In the genomic region with DNA sequence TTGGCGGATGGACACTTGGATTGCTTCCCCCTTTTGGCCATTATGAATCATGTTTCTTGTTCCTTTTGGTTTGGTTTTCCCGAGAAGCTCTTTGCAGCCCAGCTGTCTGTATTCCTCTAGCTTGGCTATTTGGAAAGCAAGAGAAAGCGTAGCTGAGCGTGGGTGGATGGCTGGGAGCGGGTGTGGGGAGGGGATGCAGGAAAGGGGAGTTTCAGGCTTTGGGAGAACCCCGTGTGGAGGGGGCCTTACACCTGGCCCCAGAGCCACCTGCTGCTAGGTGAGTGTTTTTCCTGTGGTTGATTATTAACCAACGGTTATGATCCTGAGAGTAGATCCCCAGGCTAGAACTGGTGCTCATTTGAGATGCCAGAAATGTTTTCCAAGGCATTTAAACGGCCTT, we compare ENCODE assay signal across 16 cellular contexts.
DNase-seq lines count a peak whose midpoint lies in the region; ATAC-seq and TF ChIP-seq lines count a peak whose summit lies in the region.
"Had no signal": no experiment of that assay in that cellular context is flagged by ENCODE, and none has a peak within 500 bp of the region (broad histone marks: within the 10 kb centered on the region; RNA-seq: fewer than 3 reads in every experiment).

No MANE protein-coding gene starts in this region.

- no peak for ATAC-seq in GM18498 (IDR thresholded peaks at IDR 0.05; ENCODE audit: unreplicated experiment)
- ATAC-seq: K562 had no signal

- no peaks in the 10 kb centered on the region for H3K9me3 Mint-ChIP-seq in type B pancreatic cell
- H3K9me3 Mint-ChIP-seq: activated naive CD8-positive, alpha-beta T cell treated with anti-CD3 and anti-CD28 coated beads for 36 hours; naive B cell had no signal

- DNase-seq in NCI-H748 (lab: John Stamatoyannopoulos, UW; ENCODE audit: unreplicated experiment) (peak; percentile 67), NCI-H748 treated with DMSO at 0.1 percent for 48 hours (lab: John Stamatoyannopoulos, UW) (no peak), NCI-H510A treated with DMSO at 0.1 percent for 48 hours (lab: John Stamatoyannopoulos, UW) (peak; percentile 62), left kidney (ENCODE audit: low read depth, low spot score) (peak; percentile 85), type B pancreatic cell (ENCODE audit: extremely low spot score, unreplicated experiment) (no peak), dedifferentiated amniotic fluid mesenchymal stem cell (ENCODE audit: extremely low spot score) (no peak)
- DNase-seq in stimulated activated CD4-positive, alpha-beta T cell treated with anti-CD3 and anti-CD28 coated beads, Interleukin-4, amount 100 ng/mL, for 24 hours, result no peak
- DNase-seq: activated naive CD8-positive, alpha-beta T cell treated with anti-CD3 and anti-CD28 coated beads for 36 hours; GDM1; glutamatergic neuron; naive B cell; stimulated activated CD4-positive, alpha-beta T cell treated with anti-CD3 and anti-CD28 coated beads, Interleukin-4, amount 100 ng/mL, for 1 hour; T-helper 9 cell; uterus had no signal

- TF ChIP-seq CTCF in type B pancreatic cell (conservative IDR thresholded peaks at IDR 0.05), result no peak

- H3K27ac Mint-ChIP-seq in type B pancreatic cell, result peak overlapping the region; percentile 74
- H3K27ac Mint-ChIP-seq: activated naive CD8-positive, alpha-beta T cell treated with anti-CD3 and anti-CD28 coated beads for 36 hours; naive B cell had no signal

- no peaks in the 10 kb centered on the region for H3K36me3 Mint-ChIP-seq in type B pancreatic cell
- H3K36me3 Mint-ChIP-seq: activated naive CD8-positive, alpha-beta T cell treated with anti-CD3 and anti-CD28 coated beads for 36 hours; naive B cell had no signal

- H3K4me3 Mint-ChIP-seq in type B pancreatic cell, result no peak overlapping the region
- H3K4me3 Mint-ChIP-seq: activated naive CD8-positive, alpha-beta T cell treated with anti-CD3 and anti-CD28 coated beads for 36 hours; naive B cell had no signal

- H3K4me1 Mint-ChIP-seq in type B pancreatic cell (ENCODE audit: unreplicated experiment), result peaks cover 16% of the 10 kb centered on the region
- H3K4me1 Mint-ChIP-seq: activated naive CD8-positive, alpha-beta T cell treated with anti-CD3 and anti-CD28 coated beads for 36 hours had no signal

- no peaks in the 10 kb centered on the region for H3K27me3 Mint-ChIP-seq in type B pancreatic cell
- H3K27me3 Mint-ChIP-seq: activated naive CD8-positive, alpha-beta T cell treated with anti-CD3 and anti-CD28 coated beads for 36 hours; naive B cell had no signal

Comparison
In these comparisons a context has a peak if more than half of its experiments do, and no peak if none do; other contexts are left out.
1. DNase-seq: peak in NCI-H748 (single experiment), NCI-H510A treated with DMSO at 0.1 percent for 48 hours (single experiment) and left kidney (single experiment); none in NCI-H748 treated with DMSO at 0.1 percent for 48 hours (single experiment), type B pancreatic cell (single experiment), stimulated activated CD4-positive, alpha-beta T cell treated with anti-CD3 and anti-CD28 coated beads, Interleukin-4, amount 100 ng/mL, for 24 hours (single experiment) and dedifferentiated amniotic fluid mesenchymal stem cell (single experiment).